Comparison of ENCODE assay signal across 16 cellular contexts in the genomic region with DNA sequence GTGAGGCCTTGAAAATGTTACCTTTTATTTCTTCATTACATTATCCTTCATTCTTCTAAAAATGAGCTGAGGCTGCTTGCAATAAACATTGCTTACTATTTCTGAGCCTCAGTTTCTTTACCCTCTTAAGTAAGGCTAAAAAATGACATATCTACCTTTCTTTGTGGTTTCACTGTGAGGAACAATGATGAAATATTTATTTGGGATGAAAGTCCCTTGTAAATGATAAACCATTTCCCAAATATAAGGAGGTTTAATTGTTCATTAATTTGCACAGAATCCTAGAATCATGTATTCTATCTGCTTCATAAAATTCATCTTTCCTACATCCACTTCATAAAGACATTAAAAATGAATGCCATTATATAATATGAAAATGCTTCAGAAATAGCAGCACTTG. TPM values are rescaled to one million over a fixed set of nuclear protein-coding genes. Genes with fewer than 3 reads are reported as not detected.
A peak's percentile ranks its signal among the peaks of the same experiment; 100 is the strongest.
DNase-seq lines count a peak whose midpoint lies in the region; ATAC-seq and TF ChIP-seq lines count a peak whose summit lies in the region.
"Had no signal": no experiment of that assay in that cellular context is flagged by ENCODE, and none has a peak within 500 bp of the region (broad histone marks: within the 10 kb centered on the region; RNA-seq: fewer than 3 reads in every experiment).

No MANE protein-coding gene starts in this region.

- intact Hi-C loops in activated CD4-positive, alpha-beta memory T cell treated with anti-CD3 and anti-CD28 coated beads for 36 hours (cut with micrococcal nuclease) = no loop called here

- peak overlapping the region; percentile 13 for H3K27ac Mint-ChIP-seq in activated CD8-positive, alpha-beta memory T cell treated with anti-CD3 and anti-CD28 coated beads, Interleukin-2, amount 10 ng/mL, durations not matched to agents 7 days and 5 days
- peak overlapping the region; percentile 48 to 89 (median 78) for H3K27ac Mint-ChIP-seq in CD4-positive, CD25-positive, alpha-beta regulatory T cell
- peak overlapping the region; percentile 81 for H3K27ac Mint-ChIP-seq in activated CD4-positive, alpha-beta memory T cell treated with anti-CD3 and anti-CD28 coated beads for 36 hours
- peak overlapping the region; percentile 74 for H3K27ac Mint-ChIP-seq in activated naive CD8-positive, alpha-beta T cell treated with anti-CD3 and anti-CD28 coated beads, Interleukin-2, amount 50 U/mL, for 24 hours

- POLR2A ChIA-PET in activated CD4-positive, alpha-beta memory T cell treated with anti-CD3 and anti-CD28 coated beads for 36 hours (lab: Charles Lee) = interaction anchor here (0.7 to 1.6 kb wide), 2 partner anchors 11 to 25 kb away, joined by 3 read pairs; no protein-coding TSS in a partner anchor

- peak overlapping the region; percentile 29 for H3K27ac ChIP-seq in CD4-positive, CD25-positive, alpha-beta regulatory T cell (ENCODE audit: insufficient read depth, low read length, poor library complexity, severe bottlenecking)
- H3K27ac ChIP-seq in tibial nerve = no peak overlapping the region
- H3K27ac ChIP-seq: A549 had no signal

- H3K9me3 Mint-ChIP-seq in activated CD8-positive, alpha-beta memory T cell treated with anti-CD3 and anti-CD28 coated beads, Interleukin-2, amount 10 ng/mL, durations not matched to agents 7 days and 5 days (ENCODE audit: low read depth) = peaks cover under 1% of the 10 kb centered on the region
- H3K9me3 Mint-ChIP-seq in CD4-positive, CD25-positive, alpha-beta regulatory T cell = peaks cover 0 to 2% (median 0%) of the 10 kb centered on the region in 7 donors
- peaks cover 3% of the 10 kb centered on the region for H3K9me3 Mint-ChIP-seq in activated CD4-positive, alpha-beta memory T cell treated with anti-CD3 and anti-CD28 coated beads for 36 hours
- H3K9me3 Mint-ChIP-seq in activated naive CD8-positive, alpha-beta T cell treated with anti-CD3 and anti-CD28 coated beads, Interleukin-2, amount 50 U/mL, for 24 hours = peaks cover 2% of the 10 kb centered on the region

- no peaks in the 10 kb centered on the region for H3K27me3 Mint-ChIP-seq in activated CD8-positive, alpha-beta memory T cell treated with anti-CD3 and anti-CD28 coated beads, Interleukin-2, amount 10 ng/mL, durations not matched to agents 7 days and 5 days
- H3K27me3 Mint-ChIP-seq in CD4-positive, CD25-positive, alpha-beta regulatory T cell = no peaks in the 10 kb centered on the region
- no peaks in the 10 kb centered on the region for H3K27me3 Mint-ChIP-seq in activated CD4-positive, alpha-beta memory T cell treated with anti-CD3 and anti-CD28 coated beads for 36 hours
- H3K27me3 Mint-ChIP-seq in activated naive CD8-positive, alpha-beta T cell treated with anti-CD3 and anti-CD28 coated beads, Interleukin-2, amount 50 U/mL, for 24 hours = no peaks in the 10 kb centered on the region

- TF ChIP-seq EP300 in tibial nerve (IDR thresholded peaks at IDR 0.05) = no peak

- H3K4me3 ChIP-seq in CD4-positive, CD25-positive, alpha-beta regulatory T cell (ENCODE audit: low read depth, low read length) = peak overlapping the region; percentile 21
- no peak overlapping the region for H3K4me3 ChIP-seq in tibial nerve
- H3K4me3 ChIP-seq: A549 had no signal

- H3K36me3 ChIP-seq in CD4-positive, CD25-positive, alpha-beta regulatory T cell (ENCODE audit: control insufficient read depth, insufficient read depth, low read length) = peaks cover 97% of the 10 kb centered on the region
- H3K36me3 ChIP-seq in tibial nerve = peaks cover 2 to 100% (median 9%) of the 10 kb centered on the region in 3 donors

- H3K36me3 Mint-ChIP-seq in activated CD8-positive, alpha-beta memory T cell treated with anti-CD3 and anti-CD28 coated beads, Interleukin-2, amount 10 ng/mL, durations not matched to agents 7 days and 5 days = peaks cover 91% of the 10 kb centered on the region
- H3K36me3 Mint-ChIP-seq in CD4-positive, CD25-positive, alpha-beta regulatory T cell = peaks cover 79% of the 10 kb centered on the region
- peaks cover 90% of the 10 kb centered on the region for H3K36me3 Mint-ChIP-seq in activated CD4-positive, alpha-beta memory T cell treated with anti-CD3 and anti-CD28 coated beads for 36 hours
- H3K36me3 Mint-ChIP-seq in activated naive CD8-positive, alpha-beta T cell treated with anti-CD3 and anti-CD28 coated beads, Interleukin-2, amount 50 U/mL, for 24 hours (ENCODE audit: low read depth) = peaks cover 93% of the 10 kb centered on the region

- no peaks in the 10 kb centered on the region for H3K9me3 ChIP-seq in CD4-positive, CD25-positive, alpha-beta regulatory T cell (ENCODE audit: control insufficient read depth in 2 of 2, low read length in 2 of 2)
- H3K9me3 ChIP-seq in tibial nerve = no peaks in the 10 kb centered on the region
- H3K9me3 ChIP-seq: A549 had no signal

- H3K4me1 ChIP-seq in CD4-positive, CD25-positive, alpha-beta regulatory T cell (ENCODE audit: control insufficient read depth, insufficient read depth, low read length, poor library complexity, severe bottlenecking) = peaks cover 73% of the 10 kb centered on the region
- peaks cover 0 to 13% (median 1%) of the 10 kb centered on the region in 4 donors for H3K4me1 ChIP-seq in tibial nerve
- H3K4me1 ChIP-seq: A549 had no signal

- no peak for TF ChIP-seq POLR2A in tibial nerve (IDR thresholded peaks at IDR 0.05)

- no peak for TF ChIP-seq CTCF in tibial nerve (IDR thresholded peaks at IDR 0.05)

- no peak for DNase-seq in activated CD8-positive, alpha-beta memory T cell treated with anti-CD3 and anti-CD28 coated beads, Interleukin-2, amount 10 ng/mL, durations not matched to agents 7 days and 5 days
- no peak for DNase-seq in activated CD8-positive, alpha-beta memory T cell treated with anti-CD3 and anti-CD28 coated beads, Interleukin-2, amount 50 U/mL, for 4 hours
- no peak for DNase-seq in CD4-positive, CD25-positive, alpha-beta regulatory T cell
- no peak for DNase-seq in activated CD4-positive, alpha-beta memory T cell treated with anti-CD3 and anti-CD28 coated beads for 36 hours
- no peak for DNase-seq in activated naive CD8-positive, alpha-beta T cell treated with anti-CD3 and anti-CD28 coated beads, Interleukin-2, amount 50 U/mL, for 24 hours
- no peak for DNase-seq in tibial nerve (ENCODE audit: low spot score in 2 of 2)
- DNase-seq in DMS153 (lab: John Stamatoyannopoulos, UW) = no peak
- DNase-seq: GOT3, KG1, NCI-H1092 treated with DMSO at 0.1 percent for 48 hours, NCI-H1694, NCI-H345, NCI-H69, PC-3 had no signal

- CTCF ChIA-PET in activated CD8-positive, alpha-beta memory T cell treated with anti-CD3 and anti-CD28 coated beads, Interleukin-2, amount 10 ng/mL, durations not matched to agents 7 days and 5 days (lab: Charles Lee) = interaction anchor here (1.2 to 2.2 kb wide), 3 partner anchors 11 to 18 kb away, joined by 3 to 7 read pairs (median 3); no protein-coding TSS in a partner anchor
- CTCF ChIA-PET in activated CD4-positive, alpha-beta memory T cell treated with anti-CD3 and anti-CD28 coated beads for 36 hours (lab: Charles Lee) = no interaction called here

- no peaks in the 10 kb centered on the region for H3K27me3 ChIP-seq in CD4-positive, CD25-positive, alpha-beta regulatory T cell (ENCODE audit: control insufficient read depth, insufficient read depth, low read length)
- H3K27me3 ChIP-seq in tibial nerve = no peaks in the 10 kb centered on the region

- ATAC-seq in activated CD8-positive, alpha-beta memory T cell treated with anti-CD3 and anti-CD28 coated beads, Interleukin-2, amount 10 ng/mL, durations not matched to agents 7 days and 5 days = no peak
- ATAC-seq in CD4-positive, CD25-positive, alpha-beta regulatory T cell (ENCODE audit: low read depth in 2 of 2) = no peak
- no peak for ATAC-seq in activated naive CD8-positive, alpha-beta T cell treated with anti-CD3 and anti-CD28 coated beads, Interleukin-2, amount 50 U/mL, for 24 hours
- no peak for ATAC-seq in GM19455 (IDR thresholded peaks at IDR 0.05; ENCODE audit: unreplicated experiment)
- ATAC-seq: A549, PC-3 had no signal

- no peak overlapping the region for H3K4me3 Mint-ChIP-seq in activated CD8-positive, alpha-beta memory T cell treated with anti-CD3 and anti-CD28 coated beads, Interleukin-2, amount 10 ng/mL, durations not matched to agents 7 days and 5 days
- peak overlapping the region; percentile 19 to 84 (median 75) for H3K4me3 Mint-ChIP-seq in CD4-positive, CD25-positive, alpha-beta regulatory T cell
- no peak overlapping the region for H3K4me3 Mint-ChIP-seq in activated CD4-positive, alpha-beta memory T cell treated with anti-CD3 and anti-CD28 coated beads for 36 hours
- no peak overlapping the region for H3K4me3 Mint-ChIP-seq in activated naive CD8-positive, alpha-beta T cell treated with anti-CD3 and anti-CD28 coated beads, Interleukin-2, amount 50 U/mL, for 24 hours

- H3K4me1 Mint-ChIP-seq in activated CD8-positive, alpha-beta memory T cell treated with anti-CD3 and anti-CD28 coated beads, Interleukin-2, amount 10 ng/mL, durations not matched to agents 7 days and 5 days = peaks cover 84% of the 10 kb centered on the region
- H3K4me1 Mint-ChIP-seq in CD4-positive, CD25-positive, alpha-beta regulatory T cell = peaks cover 51 to 91% (median 72%) of the 10 kb centered on the region in 4 donors
- peaks cover 77% of the 10 kb centered on the region for H3K4me1 Mint-ChIP-seq in activated CD4-positive, alpha-beta memory T cell treated with anti-CD3 and anti-CD28 coated beads for 36 hours (ENCODE audit: low read depth)
- peaks cover 84% of the 10 kb centered on the region for H3K4me1 Mint-ChIP-seq in activated naive CD8-positive, alpha-beta T cell treated with anti-CD3 and anti-CD28 coated beads, Interleukin-2, amount 50 U/mL, for 24 hours

RNA-seq across cellular contexts. Expression of a gene that starts 27.9 kb away (rescaled TPM):
- 100 to 1,000 TPM; 125 to 139 TPM for total RNA-seq in activated CD8-positive, alpha-beta memory T cell treated with anti-CD3 and anti-CD28 coated beads, Interleukin-2, amount 10 ng/mL, durations not matched to agents 7 days and 5 days
- 220 TPM for total RNA-seq in CD4-positive, CD25-positive, alpha-beta regulatory T cell
- 100 to 1,000 TPM; 122 to 157 (median 139) TPM for polyA plus RNA-seq in CD4-positive, CD25-positive, alpha-beta regulatory T cell
- 10 to 100 TPM; 99.3 to 99.6 TPM for total RNA-seq in activated CD4-positive, alpha-beta memory T cell treated with anti-CD3 and anti-CD28 coated beads for 36 hours
- 10 to 100 TPM; 30.3 to 38.2 (median 31.7) TPM for total RNA-seq in tibial nerve

RNA-seq across cellular contexts. Expression of a gene that starts 45.7 kb away (rescaled TPM):
- 10 to 100 TPM; 15.7 to 17.9 TPM for total RNA-seq in activated CD8-positive, alpha-beta memory T cell treated with anti-CD3 and anti-CD28 coated beads, Interleukin-2, amount 10 ng/mL, durations not matched to agents 7 days and 5 days
- 1.4 TPM for total RNA-seq in CD4-positive, CD25-positive, alpha-beta regulatory T cell
- under 1 TPM in 3 of 4 donors, not detected in 1; 0.25 to 0.86 (median 0.64) TPM for polyA plus RNA-seq in CD4-positive, CD25-positive, alpha-beta regulatory T cell
- total RNA-seq in activated CD4-positive, alpha-beta memory T cell treated with anti-CD3 and anti-CD28 coated beads for 36 hours = 10 to 100 TPM; 11.8 to 14.7 TPM
- total RNA-seq in tibial nerve = 10 to 100 TPM; 36.9 to 68.8 (median 53.1) TPM

Comparison
In these comparisons a context has a peak if more than half of its experiments do, and no peak if none do; other contexts are left out.
1. H3K27ac Mint-ChIP-seq: peak in every context shown above with its lines; median percentile 81 in activated CD4-positive, alpha-beta memory T cell treated with anti-CD3 and anti-CD28 coated beads for 36 hours; 78 in CD4-positive, CD25-positive, alpha-beta regulatory T cell; 74 in activated naive CD8-positive, alpha-beta T cell treated with anti-CD3 and anti-CD28 coated beads, Interleukin-2, amount 50 U/mL, for 24 hours; 13 in activated CD8-positive, alpha-beta memory T cell treated with anti-CD3 and anti-CD28 coated beads, Interleukin-2, amount 10 ng/mL, durations not matched to agents 7 days and 5 days.
2. H3K4me3 Mint-ChIP-seq: peak in CD4-positive, CD25-positive, alpha-beta regulatory T cell (4 of 4); none in activated CD8-positive, alpha-beta memory T cell treated with anti-CD3 and anti-CD28 coated beads, Interleukin-2, amount 10 ng/mL, durations not matched to agents 7 days and 5 days (single experiment), activated CD4-positive, alpha-beta memory T cell treated with anti-CD3 and anti-CD28 coated beads for 36 hours (single experiment) and activated naive CD8-positive, alpha-beta T cell treated with anti-CD3 and anti-CD28 coated beads, Interleukin-2, amount 50 U/mL, for 24 hours (single experiment).